Comparison of ENCODE assay signal across 8 cellular contexts in the genomic region with DNA sequence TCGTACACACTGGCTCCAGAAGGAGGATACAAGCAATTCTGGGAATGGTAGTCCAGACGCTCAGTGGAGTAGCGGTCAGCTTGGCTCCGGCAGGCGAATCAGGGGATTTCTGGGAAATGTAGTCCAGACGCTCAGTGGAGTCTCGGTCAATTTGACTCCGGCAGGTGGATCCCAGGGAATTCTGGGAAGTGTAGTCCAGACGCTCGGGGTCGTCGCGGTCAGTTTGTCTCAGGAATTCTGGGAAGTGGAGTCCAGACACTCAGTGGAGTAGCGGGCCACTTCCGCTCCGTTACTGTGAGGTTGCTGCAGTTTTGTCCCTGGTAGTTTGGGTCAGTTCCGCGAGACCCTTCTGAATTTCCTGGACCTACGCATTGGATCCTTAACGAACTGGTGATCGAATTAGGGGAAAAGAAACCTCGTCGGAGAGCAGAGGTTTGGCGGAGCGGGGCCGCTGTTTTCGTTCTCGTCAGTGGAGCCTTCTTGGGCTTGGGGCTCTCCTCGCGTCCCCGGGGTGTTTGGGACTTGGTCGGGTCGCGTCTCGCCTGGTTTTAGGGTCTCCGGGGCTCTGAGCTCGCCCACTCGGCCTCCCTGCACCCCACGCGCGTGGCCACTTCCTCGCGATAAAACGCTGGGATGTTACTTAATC. TPM values are rescaled to one million over a fixed set of nuclear protein-coding genes. Genes with fewer than 3 reads are reported as not detected.
DNase-seq lines count a peak whose midpoint lies in the region; ATAC-seq lines count a peak whose summit lies in the region.

A gene (plus strand): TSS at position 262 of the 646 bp plus-strand sequence. CDS start 2,429 bp downstream, outside the sequence.

- DNase-seq in AG08396 (ENCODE audit: low spot score) (peak; percentile 90), NCI-H2227 treated with DMSO at 0.1 percent for 48 hours (lab: John Stamatoyannopoulos, UW) (peak; percentile 94), cerebellum (ENCODE audit: low spot score) (peak; percentile 97), islet precursor cell (peak; percentile 99)
- DNase-seq in activated CD4-positive, CD25-positive, alpha-beta regulatory T cell treated with anti-CD3 and anti-CD28 coated beads, Interleukin-2, amount 50 U/mL, for 16 hours (ENCODE audit: low read depth, low spot score) = peak; percentile 66
- peak; percentile 72 for DNase-seq in stimulated activated CD4-positive, alpha-beta T cell treated with anti-CD3 and anti-CD28 coated beads, Interleukin-12 subunit alpha, Interleukin-12 subunit beta, amount 100 ng/mL, for 4 hours

- peak; percentile 91 for ATAC-seq in GM18909 (IDR thresholded peaks at IDR 0.05; ENCODE audit: poor library complexity, unreplicated experiment)
- ATAC-seq in HG03159 (IDR thresholded peaks at IDR 0.05; ENCODE audit: unreplicated experiment) = peak; percentile 92

RNA-seq across cellular contexts. Expression of the gene that starts here (rescaled TPM):
- total RNA-seq in cerebellum = 9.8 TPM

Comparison
In these comparisons a context has a peak if more than half of its experiments do, and no peak if none do; other contexts are left out.
1. Peak in every context shown above with its lines: DNase-seq and ATAC-seq.